ENCODE assay signal across 15 cellular contexts in genomic region chr2:201964011-201964410, GRCh38.
DNase-seq lines count a peak whose midpoint lies in the region; ATAC-seq and TF ChIP-seq lines count a peak whose summit lies in the region.
"Had no signal": no experiment of that assay in that cellular context is flagged by ENCODE, and none has a peak within 500 bp of the region (broad histone marks: within the 10 kb centered on the region; RNA-seq: fewer than 3 reads in every experiment).

No MANE protein-coding gene starts in this region.

- no peaks in the 10 kb centered on the region for H3K9me3 Mint-ChIP-seq in activated CD8-positive, alpha-beta T cell treated with anti-CD3 and anti-CD28 coated beads, Interleukin-2, amount 10 ng/mL, durations not matched to agents 7 days and 5 days (ENCODE audit: insufficient read depth)
- no peaks in the 10 kb centered on the region for H3K9me3 Mint-ChIP-seq in nephron
- H3K9me3 Mint-ChIP-seq: CD8-positive, alpha-beta memory T cell had no signal

- H3K27ac Mint-ChIP-seq in activated CD8-positive, alpha-beta T cell treated with anti-CD3 and anti-CD28 coated beads, Interleukin-2, amount 10 ng/mL, durations not matched to agents 7 days and 5 days = peak overlapping the region; percentile 73
- peak overlapping the region in 2 of 3 experiments; percentile 38 for H3K27ac Mint-ChIP-seq in nephron

- peaks cover 9% of the 10 kb centered on the region; the same call in 1 of the 2 replicates for H3K9me3 ChIP-seq in BLaER1
- peaks cover 0 to 15% (median 0%) of the 10 kb centered on the region in 11 experiments; a peak in 1 of 22 replicates for H3K9me3 ChIP-seq in BLaER1 treated with 17β-estradiol and CSF1 and Interleukin-3, amounts not matched to agents 10 nM and 100 nM (replicated peaks in 1 of 11)

- no peaks in the 10 kb centered on the region for H3K27me3 ChIP-seq in BLaER1
- H3K27me3 ChIP-seq in BLaER1 treated with 17β-estradiol and CSF1 and Interleukin-3, amounts not matched to agents 10 nM and 100 nM = no peaks in the 10 kb centered on the region; a peak in 1 of 22 replicates

- no peaks in the 10 kb centered on the region for H3K36me3 ChIP-seq in BLaER1
- H3K36me3 ChIP-seq in BLaER1 treated with 17β-estradiol and CSF1 and Interleukin-3, amounts not matched to agents 10 nM and 100 nM = no peaks in the 10 kb centered on the region

- CTCF ChIA-PET in activated CD8-positive, alpha-beta T cell treated with anti-CD3 and anti-CD28 coated beads, Interleukin-2, amount 10 ng/mL, durations not matched to agents 7 days and 5 days (lab: Charles Lee) = no interaction called here
- CTCF ChIA-PET in GM10248 (lab: Yijun Ruan, JAX) = no interaction called here

- no peak for DNase-seq in activated CD8-positive, alpha-beta T cell treated with anti-CD3 and anti-CD28 coated beads, Interleukin-2, amount 10 ng/mL, durations not matched to agents 7 days and 5 days
- DNase-seq in DMS79 (lab: John Stamatoyannopoulos, UW) (no peak), GOT3 (lab: John Stamatoyannopoulos, UW) (no peak), GM10248 (ENCODE audit: extremely low spot score) (no peak)
- DNase-seq: EL, GF-D8, Karpas-422, NCI-H1417, NCI-H2171 treated with DMSO at 0.1 percent for 48 hours, NCI-H526 treated with DMSO at 0.1 percent for 48 hours had no signal

- H3K4me3 ChIP-seq in BLaER1 = no peak overlapping the region
- no peak overlapping the region; a peak in 1 of 20 replicates for H3K4me3 ChIP-seq in BLaER1 treated with 17β-estradiol and CSF1 and Interleukin-3, amounts not matched to agents 10 nM and 100 nM

- ATAC-seq in activated CD8-positive, alpha-beta T cell treated with anti-CD3 and anti-CD28 coated beads, Interleukin-2, amount 10 ng/mL, durations not matched to agents 7 days and 5 days = no peak
- ATAC-seq: Right ventricle myocardium inferior had no signal

- POLR2A ChIA-PET in activated CD8-positive, alpha-beta T cell treated with anti-CD3 and anti-CD28 coated beads, Interleukin-2, amount 10 ng/mL, durations not matched to agents 7 days and 5 days (lab: Charles Lee) = interaction anchor here (0.6 kb wide), 1 partner anchor 25 kb away, joined by 4 read pairs; no protein-coding TSS in a partner anchor
- POLR2A ChIA-PET in GM10248 (lab: Yijun Ruan, JAX) = no interaction called here

- peaks cover 3% of the 10 kb centered on the region for H3K27me3 Mint-ChIP-seq in activated CD8-positive, alpha-beta T cell treated with anti-CD3 and anti-CD28 coated beads, Interleukin-2, amount 10 ng/mL, durations not matched to agents 7 days and 5 days (ENCODE audit: low read depth)
- H3K27me3 Mint-ChIP-seq in nephron (ENCODE audit: low read depth) = peaks cover 4% of the 10 kb centered on the region

- no peak overlapping the region for H3K4me3 Mint-ChIP-seq in activated CD8-positive, alpha-beta T cell treated with anti-CD3 and anti-CD28 coated beads, Interleukin-2, amount 10 ng/mL, durations not matched to agents 7 days and 5 days
- H3K4me3 Mint-ChIP-seq in nephron = no peak overlapping the region

- peak overlapping the region; percentile 91 for H3K4me2 ChIP-seq in BLaER1
- peak overlapping the region; percentile 80 to 98 (median 85) for H3K4me2 ChIP-seq in BLaER1 treated with 17β-estradiol and CSF1 and Interleukin-3, amounts not matched to agents 10 nM and 100 nM

- peaks cover 84% of the 10 kb centered on the region for H3K4me1 ChIP-seq in BLaER1
- H3K4me1 ChIP-seq in BLaER1 treated with 17β-estradiol and CSF1 and Interleukin-3, amounts not matched to agents 10 nM and 100 nM = peaks cover 41 to 86% (median 81%) of the 10 kb centered on the region in 10 experiments

- H4K20me1 ChIP-seq in BLaER1 = no peaks in the 10 kb centered on the region
- no peaks in the 10 kb centered on the region for H4K20me1 ChIP-seq in BLaER1 treated with 17β-estradiol and CSF1 and Interleukin-3, amounts not matched to agents 10 nM and 100 nM

- TF ChIP-seq CTCF in nephron (IDR thresholded peaks at IDR 0.05; ENCODE audit: unreplicated experiment in 3 of 3) (no peak), GM10248 (IDR thresholded peaks at IDR 0.05; ENCODE audit: control extremely low read depth, extremely low read depth, low read depth, missing control alignments) (no peak)

- peak overlapping the region; percentile 89 for H3K27ac ChIP-seq in BLaER1
- peak overlapping the region in 9 of 11 experiments; percentile 81 to 92 (median 88); a peak in 16 of 22 replicates for H3K27ac ChIP-seq in BLaER1 treated with 17β-estradiol and CSF1 and Interleukin-3, amounts not matched to agents 10 nM and 100 nM

- H3K9ac ChIP-seq in BLaER1 = no peak overlapping the region
- peak overlapping the region in 2 of 11 experiments; percentile 77 to 79; a peak in 3 of 22 replicates for H3K9ac ChIP-seq in BLaER1 treated with 17β-estradiol and CSF1 and Interleukin-3, amounts not matched to agents 10 nM and 100 nM

- H3K36me3 Mint-ChIP-seq in activated CD8-positive, alpha-beta T cell treated with anti-CD3 and anti-CD28 coated beads, Interleukin-2, amount 10 ng/mL, durations not matched to agents 7 days and 5 days (ENCODE audit: low read depth) = no peaks in the 10 kb centered on the region
- H3K36me3 Mint-ChIP-seq in nephron (ENCODE audit: low read depth) = no peaks in the 10 kb centered on the region
- H3K36me3 Mint-ChIP-seq: CD8-positive, alpha-beta memory T cell had no signal

- peaks cover 7% of the 10 kb centered on the region for H3K4me1 Mint-ChIP-seq in activated CD8-positive, alpha-beta T cell treated with anti-CD3 and anti-CD28 coated beads, Interleukin-2, amount 10 ng/mL, durations not matched to agents 7 days and 5 days (ENCODE audit: low read depth)
- H3K4me1 Mint-ChIP-seq in nephron = peaks cover 15% of the 10 kb centered on the region
